In genomic region chr16:84735846-84736586, GRCh38 we compare ENCODE assay signal across 8 cellular contexts. TPM values are rescaled to one million over a fixed set of nuclear protein-coding genes. Genes with fewer than 3 reads are reported as not detected.
DNase-seq lines count a peak whose midpoint lies in the region; ATAC-seq and TF ChIP-seq lines count a peak whose summit lies in the region.

No MANE protein-coding gene starts in this region.

- no peak overlapping the region for H2AK5ac ChIP-seq in IMR-90 (ENCODE audit: low read depth, low read length)

- no peak for TF ChIP-seq POLR2A in IMR-90 (IDR thresholded peaks at IDR 0.05; ENCODE audit: low read depth, low read length)
- TF ChIP-seq POLR2A in spleen (IDR thresholded peaks at IDR 0.05) = no peak

- H2BK20ac ChIP-seq in IMR-90 (ENCODE audit: low read depth, low read length) = no peak overlapping the region

- CTCF ChIA-PET in A673 (lab: Charles Lee) (no interaction called here), IMR-90 (lab: Yijun Ruan, JAX) (interaction anchor here (0.6 kb wide), 2 partner anchors 57 to 71 kb away, joined by 3 to 8 read pairs; no protein-coding TSS in a partner anchor)

- H3K4me3 ChIP-seq in A673 (ENCODE audit: low read depth, low read length, poor library complexity, severe bottlenecking) (no peak overlapping the region), IMR-90 (ENCODE audit: insufficient read depth, low read depth, low read length) (no peak overlapping the region), spleen (no peak overlapping the region)

- peaks cover 26 to 69% of the 10 kb centered on the region in 2 experiments for H3K79me1 ChIP-seq in IMR-90 (ENCODE audit: low read depth in 1 of 2, low read length in 2 of 2)

- H3K9me1 ChIP-seq in IMR-90 (ENCODE audit: insufficient read depth, low read length) = peaks cover 14% of the 10 kb centered on the region

- H2AK9ac ChIP-seq in IMR-90 (replicated peaks; ENCODE audit: low read depth, low read length, poor library complexity) = no peak overlapping the region

- TF ChIP-seq RAD21 in IMR-90 (IDR thresholded peaks at IDR 0.05; ENCODE audit: low read length) = no peak

- no peaks in the 10 kb centered on the region for H3K27me3 ChIP-seq in A673 (replicated peaks; ENCODE audit: insufficient read depth, low read depth, low read length, poor library complexity)
- H3K27me3 ChIP-seq in IMR-90 (ENCODE audit: control insufficient read depth, insufficient read depth, low read length) = no peaks in the 10 kb centered on the region
- no peaks in the 10 kb centered on the region for H3K27me3 ChIP-seq in spleen (replicated peaks in 1 of 7)

- intact Hi-C loops in A673 (cut with micrococcal nuclease; ENCODE audit: unreplicated experiment) (loop anchor here (5.0 kb wide), 1 partner anchor 236 kb away; no protein-coding TSS in a partner anchor), IMR-90 (cut with micrococcal nuclease) (loop anchor here (5.0 kb wide), 1 partner anchor 236 kb away; no protein-coding TSS in a partner anchor), spleen (cut with DNase I; ENCODE audit: low total_unique reads) (loop anchor here (5.0 kb wide), 1 partner anchor 114 kb away; no protein-coding TSS in a partner anchor)

- BruUV-seq in A673 (replicated peaks; lab: Mats Ljungman, UMichigan) (no TSS peak), IMR-90 (replicated peaks; lab: Mats Ljungman, UMichigan) (no TSS peak)

- H3K23ac ChIP-seq in IMR-90 (ENCODE audit: low read depth, low read length) = no peak overlapping the region

- no peak for DNase-seq in A673 (ENCODE audit: low spot score)
- DNase-seq in IMR-90 = no peak
- DNase-seq in activated CD4-positive, alpha-beta T cell treated with anti-CD3 and anti-CD28 coated beads, Interleukin-2, amount 50 U/mL, for 1 hour = peak; percentile 27
- no peak for DNase-seq in spleen
- DNase-seq in NCI-H82 treated with DMSO at 0.1 percent for 48 hours (lab: John Stamatoyannopoulos, UW; ENCODE audit: unreplicated experiment) = no peak
- DNase-seq in HCEC 1CT = no peak

- POLR2A ChIA-PET in A673 (lab: Charles Lee; ENCODE audit: low non-redundant PET) (interaction anchor here (0.6 kb wide), 1 partner anchor 215 kb away, joined by 4 read pairs; no protein-coding TSS in a partner anchor), IMR-90 (lab: Charles Lee; ENCODE audit: unreplicated experiment) (no interaction called here)

- H4K91ac ChIP-seq in IMR-90 (ENCODE audit: insufficient read depth, low read depth, low read length) = peak overlapping the region; percentile 5; the same call in 1 of the 2 replicates

- 100% methylated on average over 5 of the region's 17 CpGs; no CpG with 5 or more reads in 1 of the 2 experiments for WGBS in IMR-90 (ENCODE audit: extremely low coverage in 2 of 2, insufficient read length in 1 of 2), 2 experiments
- WGBS in spleen, 5 donors = 75 to 84% (median 82%) methylated on average over 17 of the region's 17 CpGs

- dilution Hi-C loops in IMR-90 (cut with HindIII; ENCODE audit: low sequenced_read_pairs, unreplicated experiment) = no loop called here

- no peak overlapping the region for H4K5ac ChIP-seq in IMR-90 (ENCODE audit: low read depth, low read length)

- TF ChIP-seq CTCF in A673 (conservative IDR thresholded peaks at IDR 0.05; ENCODE audit: low read depth, low read length) (no peak), IMR-90 (conservative IDR thresholded peaks at IDR 0.05; ENCODE audit: low read depth, low read length) (no peak), spleen (IDR thresholded peaks at IDR 0.05 in 8 of 11, conservative IDR thresholded peaks at IDR 0.05 in 3 of 11) (no peak)

- no peak overlapping the region for H3K56ac ChIP-seq in IMR-90 (ENCODE audit: extremely low read depth, insufficient read depth, low read length)

- H3K18ac ChIP-seq in IMR-90 (ENCODE audit: low read depth, low read length) = no peak overlapping the region

- no peak overlapping the region for H3K4me2 ChIP-seq in IMR-90 (ENCODE audit: low read depth, low read length)

- H3K9ac ChIP-seq in IMR-90 (ENCODE audit: low read depth, low read length) = no peak overlapping the region

- H3K4me1 ChIP-seq in A673 (ENCODE audit: insufficient read depth, low read length, poor library complexity, severe bottlenecking) (peaks cover 62% of the 10 kb centered on the region), IMR-90 (ENCODE audit: control insufficient read depth, insufficient read depth, low read length) (peaks cover 22% of the 10 kb centered on the region), spleen (peaks cover 15 to 89% (median 45%) of the 10 kb centered on the region in 6 donors)

- H2BK120ac ChIP-seq in IMR-90 (ENCODE audit: low read depth, low read length) = no peak overlapping the region

- H3K27ac ChIP-seq in A673 (ENCODE audit: low read depth, low read length, poor library complexity, severe bottlenecking) (peak overlapping the region; percentile 74), IMR-90 (ENCODE audit: insufficient read depth, low read length) (no peak overlapping the region), spleen (no peak overlapping the region)

- H4K8ac ChIP-seq in IMR-90 (ENCODE audit: low read depth in 2 of 2, low read length in 2 of 2) = no peak overlapping the region

- no peaks in the 10 kb centered on the region for H3K36me3 ChIP-seq in A673 (ENCODE audit: insufficient read depth, low read length, poor library complexity, severe bottlenecking)
- H3K36me3 ChIP-seq in IMR-90 (ENCODE audit: control insufficient read depth, insufficient read depth, low read length) = no peaks in the 10 kb centered on the region; the same call in 1 of the 2 replicates
- H3K36me3 ChIP-seq in spleen = peaks cover 0 to 52% (median 12%) of the 10 kb centered on the region in 6 donors

- ATAC-seq in IMR-90 (ENCODE audit: low read depth) (no peak), esophagus mucosa (peak; percentile 83), HG03175 (IDR thresholded peaks at IDR 0.05; ENCODE audit: unreplicated experiment) (no peak)

- in situ Hi-C loops in IMR-90 (cut with MboI; ENCODE audit: low sequenced_read_pairs) = no loop called here

- H4K20me1 ChIP-seq in IMR-90 (ENCODE audit: insufficient read depth, low read length) = peaks cover 34% of the 10 kb centered on the region

- H2BK15ac ChIP-seq in IMR-90 (ENCODE audit: low read depth, low read length) = no peak overlapping the region

- no peak overlapping the region for H2AFZ ChIP-seq in IMR-90 (replicated peaks; ENCODE audit: low read length, poor library complexity)

- H3K14ac ChIP-seq in IMR-90 (replicated peaks; ENCODE audit: low read depth, low read length) = no peak overlapping the region

- H3K4ac ChIP-seq in IMR-90 (ENCODE audit: low read depth, low read length) = no peak overlapping the region

- no peak overlapping the region for H2BK5ac ChIP-seq in IMR-90 (ENCODE audit: low read depth, low read length, poor library complexity, severe bottlenecking)

- H3K9me3 ChIP-seq in A673 (ENCODE audit: low read depth, low read length, poor library complexity, severe bottlenecking) = no peaks in the 10 kb centered on the region
- no peaks in the 10 kb centered on the region for H3K9me3 ChIP-seq in IMR-90 (ENCODE audit: control insufficient read depth, insufficient read depth, low read length)
- H3K9me3 ChIP-seq in spleen = no peaks in the 10 kb centered on the region

TF ChIP-seq in IMR-90, 13 proteins besides CTCF, POLR2A, EP300 and RAD21:
- TF ChIP-seq BHLHE40 (IDR thresholded peaks at IDR 0.05; ENCODE audit: low read depth, low read length) = no peak
- TF ChIP-seq RFX5 (IDR thresholded peaks at IDR 0.05; ENCODE audit: low read depth, low read length) = no peak
- TF ChIP-seq SMC3 (IDR thresholded peaks at IDR 0.05; ENCODE audit: low read depth, low read length) = no peak
- TF ChIP-seq, protein P1, sequence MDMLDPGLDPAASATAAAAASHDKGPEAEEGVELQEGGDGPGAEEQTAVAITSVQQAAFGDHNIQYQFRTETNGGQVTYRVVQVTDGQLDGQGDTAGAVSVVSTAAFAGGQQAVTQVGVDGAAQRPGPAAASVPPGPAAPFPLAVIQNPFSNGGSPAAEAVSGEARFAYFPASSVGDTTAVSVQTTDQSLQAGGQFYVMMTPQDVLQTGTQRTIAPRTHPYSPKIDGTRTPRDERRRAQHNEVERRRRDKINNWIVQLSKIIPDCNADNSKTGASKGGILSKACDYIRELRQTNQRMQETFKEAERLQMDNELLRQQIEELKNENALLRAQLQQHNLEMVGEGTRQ (IDR thresholded peaks at IDR 0.05; ENCODE audit: low read depth, low read length) = no peak
- TF ChIP-seq ELK1 (IDR thresholded peaks at IDR 0.05; ENCODE audit: borderline replicate concordance, low read depth, low read length) = no peak
- no peak for TF ChIP-seq RCOR1 (IDR thresholded peaks at IDR 0.05; ENCODE audit: insufficient replicate concordance, low read length)
- no peak for TF ChIP-seq CEBPB (IDR thresholded peaks at IDR 0.05; ENCODE audit: low read depth, low read length)
- TF ChIP-seq CHD1 (IDR thresholded peaks at IDR 0.05; ENCODE audit: low read depth, low read length) = no peak
- no peak for TF ChIP-seq MXI1 (IDR thresholded peaks at IDR 0.05; ENCODE audit: borderline replicate concordance, low read depth, low read length)
- TF ChIP-seq FOS (IDR thresholded peaks at IDR 0.05; ENCODE audit: low read depth, low read length) = no peak
- TF ChIP-seq NFE2L2 (IDR thresholded peaks at IDR 0.05; ENCODE audit: low read depth, low read length) = no peak
- TF ChIP-seq MAFK (IDR thresholded peaks at IDR 0.05; ENCODE audit: low read depth, low read length) = no peak
- no peak for TF ChIP-seq MAZ (IDR thresholded peaks at IDR 0.05; ENCODE audit: borderline replicate concordance, low read depth, low read length)
TF ChIP-seq in IMR-90: peak in this region for 0.

RNA-seq across cellular contexts. Expression of gene USP10, which starts 36.2 kb away (rescaled TPM):
- total RNA-seq in A673 (2021) = 165 and 171 TPM in 2 replicates
- 54.3 and 61.9 TPM in 2 replicates for total RNA-seq in IMR-90 (2012; rRNA removed)
- 79.0 and 85.5 TPM in 2 replicates for polyA plus RNA-seq in IMR-90 (2012; rRNA removed)
- 33.5 and 44.0 TPM in 2 replicates for polyA plus RNA-seq in IMR-90 (2012; cell fraction: cytosol; rRNA removed)
- 67.7 and 84.6 TPM in 2 replicates for polyA plus RNA-seq in IMR-90 (2012; cell fraction: nucleus; rRNA removed; ENCODE audit: low replicate concordance)
- 63.0 TPM for total RNA-seq in esophagus mucosa
- total RNA-seq in spleen = 100 to 1,000 TPM in 1 of 7 donors, 10 to 100 TPM in 6; 76.7 to 105 (median 87.7) TPM
- 10 to 100 TPM; 28.1 to 36.5 (median 36.3) TPM for polyA plus RNA-seq in spleen
